13 cellular contexts compared by ENCODE assay signal in the genomic region with DNA sequence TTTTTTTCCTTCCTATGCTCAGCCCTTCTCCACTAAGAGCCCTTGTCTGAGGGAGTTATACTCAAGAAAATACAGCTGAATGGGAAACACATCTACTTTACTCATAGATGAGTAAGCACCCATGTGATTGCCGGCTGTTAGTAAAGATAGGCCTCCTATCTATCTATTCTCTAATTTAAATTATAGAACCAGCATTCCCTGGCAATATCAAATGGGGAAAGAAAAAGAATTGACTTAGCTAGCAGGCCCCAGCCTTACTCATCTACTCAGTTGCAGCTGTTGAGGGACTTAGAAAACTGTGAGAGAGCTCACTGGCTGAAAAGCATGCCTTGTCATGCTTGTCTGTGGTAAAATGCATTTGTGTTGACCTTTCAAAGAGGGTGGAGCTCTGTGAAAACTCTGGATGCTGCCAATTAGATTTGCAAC. TPM values are rescaled to one million over a fixed set of nuclear protein-coding genes. Genes with fewer than 3 reads are reported as not detected.
DNase-seq lines count a peak whose midpoint lies in the region; ATAC-seq and TF ChIP-seq lines count a peak whose summit lies in the region.
"Had no signal": no experiment of that assay in that cellular context is flagged by ENCODE, and none has a peak within 500 bp of the region (broad histone marks: within the 10 kb centered on the region; RNA-seq: fewer than 3 reads in every experiment).

No MANE protein-coding gene starts in this region.

- H3K36me3 Mint-ChIP-seq in CD8-positive, alpha-beta T cell: peaks cover 75% of the 10 kb centered on the region

- H3K27ac ChIP-seq in HUES64 (ENCODE audit: low read depth, low read length) (peak overlapping the region; percentile 59), brain microvascular endothelial cell (peak overlapping the region; percentile 84)
- H3K27ac ChIP-seq in CD8-positive, alpha-beta T cell (ENCODE audit: low read depth, low read length): no peak overlapping the region
- H3K27ac ChIP-seq: ascending aorta, C4-2B had no signal

- POLR2A ChIA-PET in AG04449 (lab: Yijun Ruan, JAX): interaction anchor here (0.6 kb wide), 1 partner anchor 9 kb away, joined by 3 read pairs; no protein-coding TSS in a partner anchor
- POLR2A ChIA-PET in CD8-positive, alpha-beta T cell (lab: Charles Lee): no interaction called here

- intact Hi-C loops in CD8-positive, alpha-beta T cell (cut with DNase I, micrococcal nuclease): no loop called here

- H3K9ac ChIP-seq in HUES64 (ENCODE audit: low read depth, low read length): peak overlapping the region; percentile 46; the same call in 1 of the 2 replicates

- H3K27me3 Mint-ChIP-seq in CD8-positive, alpha-beta T cell (ENCODE audit: low read depth): no peaks in the 10 kb centered on the region

- peaks cover 24% of the 10 kb centered on the region for H3K4me1 ChIP-seq in HUES64 (ENCODE audit: insufficient read depth, low read length)
- H3K4me1 ChIP-seq in CD8-positive, alpha-beta T cell (ENCODE audit: insufficient read depth, low read length): no peaks in the 10 kb centered on the region
- H3K4me1 ChIP-seq: ascending aorta had no signal

- H3K9me3 Mint-ChIP-seq in CD8-positive, alpha-beta T cell: no peaks in the 10 kb centered on the region

- in situ Hi-C loops in brain microvascular endothelial cell (cut with HindIII; ENCODE audit: low pct_ligation_motif_present, low sequenced_read_pairs): no loop called here

- no peaks in the 10 kb centered on the region for H3K27me3 ChIP-seq in HUES64 (ENCODE audit: insufficient read depth, low read length)
- no peaks in the 10 kb centered on the region for H3K27me3 ChIP-seq in brain microvascular endothelial cell (replicated peaks)
- no peaks in the 10 kb centered on the region for H3K27me3 ChIP-seq in CD8-positive, alpha-beta T cell (ENCODE audit: insufficient read depth, low read length)
- H3K27me3 ChIP-seq: ascending aorta had no signal

- no peaks in the 10 kb centered on the region for H3K9me3 ChIP-seq in HUES64 (ENCODE audit: insufficient read depth, low read depth, low read length)
- H3K9me3 ChIP-seq in CD8-positive, alpha-beta T cell (ENCODE audit: low read length): no peaks in the 10 kb centered on the region
- H3K9me3 ChIP-seq: ascending aorta had no signal

- H3K4me3 Mint-ChIP-seq in CD8-positive, alpha-beta T cell: no peak overlapping the region

- H3K36me3 ChIP-seq in HUES64 (ENCODE audit: insufficient read depth, low read length) (peaks cover 52% of the 10 kb centered on the region), brain microvascular endothelial cell (replicated peaks) (peaks cover 6% of the 10 kb centered on the region)
- peaks cover 15% of the 10 kb centered on the region for H3K36me3 ChIP-seq in CD8-positive, alpha-beta T cell (ENCODE audit: insufficient read depth, low read length)

- WGBS in HUES64: no CpG with 5 or more reads among the region's 1 CpG

- no peak overlapping the region for H3K4me3 ChIP-seq in AG04449 (ENCODE audit: low read depth, low read length)
- H3K4me3 ChIP-seq in HUES64 (ENCODE audit: low read length): no peak overlapping the region
- no peak overlapping the region for H3K4me3 ChIP-seq in brain microvascular endothelial cell (ENCODE audit: low read depth, low read length)
- H3K4me3 ChIP-seq in CD8-positive, alpha-beta T cell (ENCODE audit: low read depth, low read length): no peak overlapping the region
- H3K4me3 ChIP-seq: ascending aorta had no signal

- no peak for ATAC-seq in CD8-positive, alpha-beta T cell
- ATAC-seq in GM21529 (IDR thresholded peaks at IDR 0.05; ENCODE audit: unreplicated experiment) (no peak), GM19023 (IDR thresholded peaks at IDR 0.05; ENCODE audit: unreplicated experiment) (no peak)

- TF ChIP-seq CTCF in AG04449 (IDR thresholded peaks at IDR 0.05; ENCODE audit: insufficient read depth, low read length, missing control alignments) (no peak), brain microvascular endothelial cell (IDR thresholded peaks at IDR 0.05; ENCODE audit: low read depth, low read length, missing control alignments) (no peak)
- TF ChIP-seq CTCF in CD8-positive, alpha-beta T cell (IDR thresholded peaks at IDR 0.05): no peak

- DNase-seq in AG04449 (ENCODE audit: low read depth, low spot score): peak; percentile 31
- DNase-seq in brain microvascular endothelial cell: peak; percentile 74
- DNase-seq in kidney glomerular epithelial cell (lab: John Stamatoyannopoulos, UW): peak; percentile 10
- no peak for DNase-seq in CD8-positive, alpha-beta T cell
- DNase-seq in NCI-H69 (lab: John Stamatoyannopoulos, UW): no peak
- DNase-seq: activated CD8-positive, alpha-beta memory T cell treated with anti-CD3 and anti-CD28 coated beads for 24 hours; NCI-H524; T-helper 1 cell had no signal

- no peak overlapping the region for H3K27ac Mint-ChIP-seq in CD8-positive, alpha-beta T cell

- CTCF ChIA-PET in AG04449 (lab: Yijun Ruan, JAX): interaction anchor here (1.2 to 1.3 kb wide), 2 partner anchors 8 to 17 kb away, joined by 4 to 6 read pairs; no protein-coding TSS in a partner anchor
- CTCF ChIA-PET in CD8-positive, alpha-beta T cell (lab: Charles Lee): no interaction called here

- peaks cover 11% of the 10 kb centered on the region for H3K4me1 Mint-ChIP-seq in CD8-positive, alpha-beta T cell (ENCODE audit: low read depth)

RNA-seq across cellular contexts. Expression of a gene that starts 48.2 kb away (rescaled TPM):
- polyA plus RNA-seq in HUES64 (2013, experiment 1 of 2): 25.1 TPM
- 33.3 TPM for polyA plus RNA-seq in HUES64 (2013, experiment 2 of 2)
- 10 to 100 TPM; 54.4 to 56.5 TPM for total RNA-seq in CD8-positive, alpha-beta T cell

Comparison
In these comparisons a context has a peak if more than half of its experiments do, and no peak if none do; other contexts are left out.
1. DNase-seq: peak in AG04449 (single experiment), brain microvascular endothelial cell (single experiment) and kidney glomerular epithelial cell (single experiment); none in CD8-positive, alpha-beta T cell (0 of 7) and NCI-H69 (single experiment).